8 cellular contexts compared by ENCODE assay signal in genomic region chr6:25369450-25370086, GRCh38.
DNase-seq lines count a peak whose midpoint lies in the region; ATAC-seq and TF ChIP-seq lines count a peak whose summit lies in the region.

No MANE protein-coding gene starts in this region.

- no TSS peak for BruUV-seq in Panc1 (replicated peaks; lab: Mats Ljungman, UMichigan)

- CTCF ChIA-PET in Panc1 (lab: Charles Lee): interaction anchor here (0.7 kb wide), 1 partner anchor 83 kb away, joined by 5 read pairs; no protein-coding TSS in a partner anchor

- H3K36me3 Mint-ChIP-seq in endothelial cell (ENCODE audit: low read depth, unreplicated experiment) (no peaks in the 10 kb centered on the region), progenitor cell of endocrine pancreas (ENCODE audit: insufficient read depth) (peaks cover 19% of the 10 kb centered on the region)

- H3K27ac Mint-ChIP-seq in endothelial cell (ENCODE audit: unreplicated experiment) (peak overlapping the region; percentile 45), progenitor cell of endocrine pancreas (peak overlapping the region; percentile 92)

- H3K4me1 Mint-ChIP-seq in endothelial cell (ENCODE audit: unreplicated experiment) (peaks cover 34% of the 10 kb centered on the region), progenitor cell of endocrine pancreas (ENCODE audit: low read depth) (peaks cover 50% of the 10 kb centered on the region)

- no peak overlapping the region for H3K27ac ChIP-seq in Panc1 (ENCODE audit: low read length)

- no peaks in the 10 kb centered on the region for H3K9me3 Mint-ChIP-seq in endothelial cell (ENCODE audit: unreplicated experiment)
- peaks cover 26% of the 10 kb centered on the region for H3K9me3 Mint-ChIP-seq in progenitor cell of endocrine pancreas (ENCODE audit: low read depth)

- ATAC-seq in Panc1 (0 out of 2 replicates have a peak, but pooled peaks have one; percentile 26), HG02884 (IDR thresholded peaks at IDR 0.05; ENCODE audit: unreplicated experiment) (no peak)

- POLR2A ChIA-PET in Panc1 (lab: Charles Lee): no interaction called here

- H3K36me3 ChIP-seq in Panc1 (ENCODE audit: control insufficient read depth, insufficient read depth, low read length): no peaks in the 10 kb centered on the region

- no peaks in the 10 kb centered on the region for H3K4me1 ChIP-seq in Panc1 (ENCODE audit: control insufficient read depth, insufficient read depth, low read length)

- H3K4me3 Mint-ChIP-seq in endothelial cell (ENCODE audit: unreplicated experiment): no peak overlapping the region
- H3K4me3 Mint-ChIP-seq in progenitor cell of endocrine pancreas (ENCODE audit: low read depth): peak overlapping the region; percentile 7

- no peaks in the 10 kb centered on the region for H3K27me3 ChIP-seq in Panc1 (ENCODE audit: control insufficient read depth, insufficient read depth, low read length)

- H3K27me3 Mint-ChIP-seq in endothelial cell (ENCODE audit: unreplicated experiment) (peaks cover 3% of the 10 kb centered on the region), progenitor cell of endocrine pancreas (no peaks in the 10 kb centered on the region)

- TF ChIP-seq CTCF in Panc1 (IDR thresholded peaks at IDR 0.05) (no peak), endothelial cell (IDR thresholded peaks at IDR 0.05; ENCODE audit: unreplicated experiment) (no peak), progenitor cell of endocrine pancreas (IDR thresholded peaks at IDR 0.05; ENCODE audit: unreplicated experiment) (no peak)

- in situ Hi-C loops in Panc1 (cut with HindIII; ENCODE audit: low pct_unique_long_range_greater_than_20kb, low sequenced_read_pairs): no loop called here

- no peaks in the 10 kb centered on the region for H3K9me3 ChIP-seq in Panc1 (ENCODE audit: control insufficient read depth, insufficient read depth, low read depth, low read length)

- DNase-seq in NCI-H1436 treated with DMSO at 0.1 percent for 48 hours (lab: John Stamatoyannopoulos, UW) (peak; percentile 18), NCI-H1436 (lab: John Stamatoyannopoulos, UW) (no peak), Panc1 (ENCODE audit: low read depth, low spot score) (no peak), endothelial cell (ENCODE audit: low spot score) (no peak), progenitor cell of endocrine pancreas (ENCODE audit: low spot score, unreplicated experiment) (no peak), iPS-NIHi11 (ENCODE audit: low spot score) (no peak), activated gamma-delta T cell (lab: John Stamatoyannopoulos, UW) (no peak)

- H3K4me3 ChIP-seq in Panc1 (ENCODE audit: low read depth in 2 of 2, low read length in 2 of 2): no peak overlapping the region

- intact Hi-C loops in Panc1 (cut with micrococcal nuclease; ENCODE audit: unreplicated experiment): no loop called here
